9 cellular contexts compared by ENCODE assay signal in the genomic region with DNA sequence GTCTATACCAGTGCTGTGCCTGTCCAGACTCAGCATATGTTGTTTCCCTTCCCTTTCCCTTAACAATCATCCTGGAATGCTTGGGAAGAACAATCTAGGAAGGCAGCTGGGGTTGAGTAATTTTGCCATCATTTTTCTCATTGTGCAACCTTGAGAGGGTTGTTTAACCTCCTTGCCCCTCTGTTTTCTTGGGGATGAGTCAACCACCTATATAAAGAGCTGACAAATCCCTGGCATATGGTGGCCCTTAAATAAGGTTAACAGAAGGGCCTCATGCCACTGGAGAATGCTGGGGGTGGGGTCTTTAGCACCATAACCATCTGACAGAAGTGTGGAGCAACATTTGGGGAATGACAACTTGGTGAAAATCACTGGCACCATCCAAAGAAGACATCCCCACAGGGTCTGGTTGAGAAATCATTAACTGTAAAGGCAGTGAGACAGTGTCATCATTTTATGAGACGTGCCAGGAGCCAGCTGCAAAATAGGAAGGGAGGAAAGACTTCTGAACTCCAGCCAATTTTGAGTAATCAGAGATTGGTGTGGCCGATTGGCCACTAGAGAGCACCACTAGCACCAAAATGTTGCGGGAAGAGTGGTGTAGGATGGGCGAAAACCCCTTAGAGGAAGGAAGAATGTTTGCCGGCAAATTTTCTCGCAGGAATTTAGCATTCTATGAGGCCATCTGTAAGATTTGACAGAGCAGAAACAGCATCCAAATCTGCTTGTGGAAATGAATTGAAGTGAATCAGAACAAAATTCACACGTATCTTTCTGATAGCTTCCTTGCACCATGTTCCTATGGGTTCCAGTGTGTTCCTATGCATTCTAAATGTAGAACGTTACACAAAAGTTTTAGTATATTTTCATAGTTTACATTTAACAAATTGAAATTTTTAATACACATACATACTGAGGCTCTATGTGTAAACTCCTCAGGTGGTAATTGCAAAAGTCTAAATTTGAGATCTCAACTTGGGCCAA.
A peak's percentile ranks its signal among the peaks of the same experiment; 100 is the strongest.
DNase-seq lines count a peak whose midpoint lies in the region; ATAC-seq and TF ChIP-seq lines count a peak whose summit lies in the region.
"Had no signal": no experiment of that assay in that cellular context is flagged by ENCODE, and none has a peak within 500 bp of the region (broad histone marks: within the 10 kb centered on the region; RNA-seq: fewer than 3 reads in every experiment).

No MANE protein-coding gene starts in this region.

- peaks cover 17% of the 10 kb centered on the region for H3K4me1 Mint-ChIP-seq in chondrocyte (ENCODE audit: low read depth)
- no peaks in the 10 kb centered on the region for H3K4me1 Mint-ChIP-seq in activated CD4-positive, alpha-beta T cell treated with anti-CD3 and anti-CD28 coated beads for 36 hours

- H3K36me3 Mint-ChIP-seq in chondrocyte (ENCODE audit: low read depth) = no peaks in the 10 kb centered on the region
- H3K36me3 Mint-ChIP-seq in activated CD4-positive, alpha-beta T cell treated with anti-CD3 and anti-CD28 coated beads for 36 hours (ENCODE audit: low read depth) = no peaks in the 10 kb centered on the region

- intact Hi-C loops in activated CD4-positive, alpha-beta T cell treated with anti-CD3 and anti-CD28 coated beads for 36 hours (cut with DNase I, micrococcal nuclease) = no loop called here

- DNase-seq in AG09319 (ENCODE audit: extremely low read depth, low read depth) = peak; percentile 85
- DNase-seq in LNCaP clone FGC (ENCODE audit: low read depth) = peak; percentile 13
- DNase-seq in chondrocyte (ENCODE audit: low spot score) = no peak
- DNase-seq in medulla oblongata (ENCODE audit: extremely low spot score) = peak; percentile 69
- DNase-seq in activated CD4-positive, alpha-beta T cell treated with anti-CD3 and anti-CD28 coated beads for 36 hours = no peak
- DNase-seq: stimulated activated naive CD4-positive, alpha-beta T cell treated with Interleukin-2 at 50 U/mL for 16 hours had no signal

- H3K4me3 Mint-ChIP-seq in chondrocyte (ENCODE audit: unreplicated experiment) = no peak overlapping the region
- no peak overlapping the region for H3K4me3 Mint-ChIP-seq in activated CD4-positive, alpha-beta T cell treated with anti-CD3 and anti-CD28 coated beads for 36 hours

- no peak for ATAC-seq in HG02852 (IDR thresholded peaks at IDR 0.05; ENCODE audit: unreplicated experiment)
- ATAC-seq in HG02571 (IDR thresholded peaks at IDR 0.05; ENCODE audit: unreplicated experiment) = no peak
- no peak for ATAC-seq in activated CD4-positive, alpha-beta T cell treated with anti-CD3 and anti-CD28 coated beads for 36 hours
- ATAC-seq in HG02981 (IDR thresholded peaks at IDR 0.05; ENCODE audit: unreplicated experiment) = no peak

- POLR2A ChIA-PET in activated CD4-positive, alpha-beta T cell treated with anti-CD3 and anti-CD28 coated beads for 36 hours (lab: Charles Lee) = no interaction called here

- no peak overlapping the region for H3K4me3 ChIP-seq in LNCaP clone FGC (ENCODE audit: low read depth, low read length)

- peak; percentile 49 for TF ChIP-seq CTCF in AG09319 (IDR thresholded peaks at IDR 0.05; ENCODE audit: low read depth, low read length)
- TF ChIP-seq CTCF in LNCaP clone FGC (IDR thresholded peaks at IDR 0.05; ENCODE audit: control insufficient read depth, extremely low read depth, insufficient read depth) = peak; percentile 52
- TF ChIP-seq CTCF in chondrocyte (IDR thresholded peaks at IDR 0.05) = peak; percentile 67

- peak overlapping the region; percentile 56 for H3K27ac Mint-ChIP-seq in chondrocyte (ENCODE audit: unreplicated experiment)
- H3K27ac Mint-ChIP-seq in activated CD4-positive, alpha-beta T cell treated with anti-CD3 and anti-CD28 coated beads for 36 hours = no peak overlapping the region

- H3K9me3 Mint-ChIP-seq in chondrocyte (ENCODE audit: low read depth) = no peaks in the 10 kb centered on the region
- H3K9me3 Mint-ChIP-seq in activated CD4-positive, alpha-beta T cell treated with anti-CD3 and anti-CD28 coated beads for 36 hours (ENCODE audit: low read depth) = no peaks in the 10 kb centered on the region

- H3K27me3 Mint-ChIP-seq in chondrocyte (ENCODE audit: low read depth) = peaks cover under 1% of the 10 kb centered on the region
- peaks cover 17% of the 10 kb centered on the region for H3K27me3 Mint-ChIP-seq in activated CD4-positive, alpha-beta T cell treated with anti-CD3 and anti-CD28 coated beads for 36 hours

- CTCF ChIA-PET in activated CD4-positive, alpha-beta T cell treated with anti-CD3 and anti-CD28 coated beads for 36 hours (lab: Charles Lee) = no interaction called here

Comparison
In these comparisons a context has a peak if more than half of its experiments do, and no peak if none do; other contexts are left out.
1. DNase-seq: peak in AG09319 (single experiment), LNCaP clone FGC (single experiment) and medulla oblongata (single experiment); none in chondrocyte (single experiment) and activated CD4-positive, alpha-beta T cell treated with anti-CD3 and anti-CD28 coated beads for 36 hours (single experiment).
2. Peak in every context shown above with its lines, with median percentiles within 50 percentile points of each other: CTCF ChIP-seq.